In the genomic region with DNA sequence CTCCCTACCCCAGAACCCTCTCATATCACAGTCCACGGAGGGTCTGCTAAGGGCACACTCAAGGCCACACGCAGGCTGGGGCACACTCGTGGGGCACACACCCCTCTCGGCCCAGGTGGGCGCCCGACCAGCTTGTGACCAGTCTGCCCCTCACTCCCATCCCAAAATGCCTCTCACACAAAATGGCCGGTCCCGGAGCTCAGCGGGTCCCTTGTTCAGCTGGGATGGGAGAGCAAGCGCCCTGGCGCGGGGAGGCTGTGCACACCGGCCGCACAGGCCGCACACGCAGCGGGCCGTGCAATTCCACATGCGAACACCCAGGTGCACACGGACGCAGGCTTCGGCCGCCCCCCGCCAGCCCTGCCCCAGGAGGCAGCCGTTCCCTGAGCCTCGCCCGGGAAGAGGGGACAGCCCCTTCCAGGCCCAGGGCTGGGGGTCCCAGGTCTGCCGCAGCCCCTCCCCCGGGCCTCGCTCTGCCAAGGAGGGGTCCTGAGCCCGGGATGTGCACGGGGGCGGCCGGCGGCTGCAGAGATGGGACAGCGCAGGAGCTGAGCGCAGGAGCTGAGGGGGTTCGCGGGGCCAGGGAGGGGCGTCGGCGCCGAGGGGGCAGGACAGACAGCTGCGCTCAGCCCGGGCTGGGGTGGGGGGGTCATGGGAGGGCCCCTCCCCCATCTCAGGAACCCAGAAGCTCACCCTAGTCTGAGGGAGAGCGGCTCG, we compare ENCODE assay signal across 17 cellular contexts. TPM values are rescaled to one million over a fixed set of nuclear protein-coding genes. Genes with fewer than 3 reads are reported as not detected.
DNase-seq lines count a peak whose midpoint lies in the region; ATAC-seq and TF ChIP-seq lines count a peak whose summit lies in the region.
"Had no signal": no experiment of that assay in that cellular context is flagged by ENCODE, and none has a peak within 500 bp of the region (broad histone marks: within the 10 kb centered on the region; RNA-seq: fewer than 3 reads in every experiment).

No MANE protein-coding gene starts in this region.

- TF ChIP-seq CTCF in CD8-positive, alpha-beta T cell (IDR thresholded peaks at IDR 0.05) = no peak
- TF ChIP-seq CTCF in endodermal cell (conservative IDR thresholded peaks at IDR 0.05) = no peak
- no peak for TF ChIP-seq CTCF in neural crest cell (conservative IDR thresholded peaks at IDR 0.05)

- H3K4me3 Mint-ChIP-seq in CD8-positive, alpha-beta T cell = peak overlapping the region; percentile 22
- H3K4me3 Mint-ChIP-seq in endodermal cell (peak overlapping the region; percentile 57), neural crest cell (peak overlapping the region; percentile 85)

- peaks cover 15% of the 10 kb centered on the region for H3K27me3 ChIP-seq in CD8-positive, alpha-beta T cell (ENCODE audit: insufficient read depth, low read length)
- H3K27me3 ChIP-seq in HUES48 (ENCODE audit: control insufficient read depth, insufficient read depth, low read length) (peaks cover 20% of the 10 kb centered on the region), endodermal cell (ENCODE audit: control insufficient read depth, insufficient read depth, low read length, poor library complexity, severe bottlenecking) (peaks cover 28% of the 10 kb centered on the region)

- no peak overlapping the region for H3K4me3 ChIP-seq in CD8-positive, alpha-beta T cell (ENCODE audit: low read depth, low read length)
- H3K4me3 ChIP-seq in HUES48 (ENCODE audit: low read depth, low read length) (peak overlapping the region; percentile 84), endodermal cell (ENCODE audit: low read length) (peak overlapping the region; percentile 74)
- H3K4me3 ChIP-seq: K562 had no signal

- H3K36me3 ChIP-seq in CD8-positive, alpha-beta T cell (ENCODE audit: insufficient read depth, low read length) = no peaks in the 10 kb centered on the region
- no peaks in the 10 kb centered on the region for H3K36me3 ChIP-seq in HUES48 (ENCODE audit: control insufficient read depth, insufficient read depth, low read length)
- no peaks in the 10 kb centered on the region for H3K36me3 ChIP-seq in endodermal cell (ENCODE audit: control insufficient read depth, insufficient read depth, low read length)

- POLR2A ChIA-PET in CD8-positive, alpha-beta T cell (lab: Charles Lee) = no interaction called here

- no peak overlapping the region for H3K27ac ChIP-seq in CD8-positive, alpha-beta T cell (ENCODE audit: low read depth, low read length)
- H3K27ac ChIP-seq in HUES48 (ENCODE audit: low read depth, low read length) = no peak overlapping the region
- no peak overlapping the region for H3K27ac ChIP-seq in endodermal cell (ENCODE audit: low read depth, low read length)

- H3K9me3 Mint-ChIP-seq in CD8-positive, alpha-beta T cell = no peaks in the 10 kb centered on the region
- H3K9me3 Mint-ChIP-seq in endodermal cell (no peaks in the 10 kb centered on the region), neural crest cell (no peaks in the 10 kb centered on the region)

- H3K27ac Mint-ChIP-seq in CD8-positive, alpha-beta T cell = no peak overlapping the region
- H3K27ac Mint-ChIP-seq in endodermal cell (no peak overlapping the region), neural crest cell (ENCODE audit: unreplicated experiment) (no peak overlapping the region)
- H3K27ac Mint-ChIP-seq: CD14-positive monocyte, naive B cell had no signal

- ATAC-seq in CD8-positive, alpha-beta T cell = no peak
- ATAC-seq in GM21423 (IDR thresholded peaks at IDR 0.05; ENCODE audit: unreplicated experiment) = no peak
- ATAC-seq in GM21723 (IDR thresholded peaks at IDR 0.05; ENCODE audit: unreplicated experiment) = no peak
- ATAC-seq: K562 had no signal

- 10 to 26% methylated on average over 16 to 46 of the region's 47 CpGs for WGBS in endodermal cell (ENCODE audit: insufficient coverage in 1 of 2, insufficient read length in 1 of 2), 2 experiments

- DNase-seq in CD8-positive, alpha-beta T cell = no peak
- peak; percentile 73 for DNase-seq in endodermal cell
- DNase-seq in neural crest cell (ENCODE audit: low read depth, low spot score) = no peak
- DNase-seq in erythroblast (lab: John Stamatoyannopoulos, UW) = no peak
- DNase-seq: activated CD4-positive, CD25-positive, alpha-beta regulatory T cell treated with anti-CD3 and anti-CD28 coated beads, Interleukin-2, amount 50 U/mL, for 72 hours; activated naive CD4-positive, alpha-beta T cell; hippocampal formation; naive B cell; stimulated activated CD4-positive, alpha-beta T cell treated with anti-CD3 and anti-CD28 coated beads, Interleukin-15, amount 100 ng/mL, for 24 hours; T-helper 1 cell had no signal

- no peak for TF ChIP-seq POLR2A in erythroblast (IDR thresholded peaks at IDR 0.05; ENCODE audit: low read length)

- H3K27me3 Mint-ChIP-seq in CD8-positive, alpha-beta T cell (ENCODE audit: low read depth) = peaks cover 26% of the 10 kb centered on the region
- H3K27me3 Mint-ChIP-seq in endodermal cell (ENCODE audit: insufficient read depth) (peaks cover 32% of the 10 kb centered on the region), neural crest cell (ENCODE audit: low read depth) (peaks cover 21% of the 10 kb centered on the region)

- peaks cover 7% of the 10 kb centered on the region for H3K4me1 Mint-ChIP-seq in CD8-positive, alpha-beta T cell (ENCODE audit: low read depth)
- H3K4me1 Mint-ChIP-seq in endodermal cell = no peaks in the 10 kb centered on the region
- H3K4me1 Mint-ChIP-seq in neural crest cell = peaks cover 10% of the 10 kb centered on the region
- H3K4me1 Mint-ChIP-seq: CD14-positive monocyte had no signal

- H3K9ac ChIP-seq in HUES48 (ENCODE audit: low read depth, low read length) (peak overlapping the region; percentile 44; the same call in 1 of the 2 replicates), endodermal cell (ENCODE audit: extremely low read depth, low read length, poor library complexity, severe bottlenecking) (no peak overlapping the region)

- CTCF ChIA-PET in CD8-positive, alpha-beta T cell (lab: Charles Lee) = interaction anchor here (1.8 kb wide), 1 partner anchor 25 kb away, joined by 5 read pairs; no protein-coding TSS in a partner anchor

- no peaks in the 10 kb centered on the region for H3K9me3 ChIP-seq in CD8-positive, alpha-beta T cell (ENCODE audit: low read length)
- H3K9me3 ChIP-seq in HUES48 (ENCODE audit: control insufficient read depth, insufficient read depth, low read length) (no peaks in the 10 kb centered on the region), endodermal cell (ENCODE audit: control insufficient read depth, low read length) (no peaks in the 10 kb centered on the region)

- peaks cover 8% of the 10 kb centered on the region for H3K4me1 ChIP-seq in CD8-positive, alpha-beta T cell (ENCODE audit: insufficient read depth, low read length)
- peaks cover 11% of the 10 kb centered on the region; the same call in 1 of the 2 replicates for H3K4me1 ChIP-seq in HUES48 (ENCODE audit: control insufficient read depth, insufficient read depth, low read length)
- no peaks in the 10 kb centered on the region for H3K4me1 ChIP-seq in endodermal cell (ENCODE audit: control insufficient read depth, insufficient read depth, low read length)

- no peaks in the 10 kb centered on the region for H3K36me3 Mint-ChIP-seq in CD8-positive, alpha-beta T cell
- H3K36me3 Mint-ChIP-seq in endodermal cell (ENCODE audit: low read depth) = no peaks in the 10 kb centered on the region
- peaks cover 3% of the 10 kb centered on the region for H3K36me3 Mint-ChIP-seq in neural crest cell (ENCODE audit: low read depth)
- H3K36me3 Mint-ChIP-seq: CD14-positive monocyte, naive B cell had no signal

- intact Hi-C loops in CD8-positive, alpha-beta T cell (cut with DNase I, micrococcal nuclease) = no loop called here

RNA-seq across cellular contexts. Expression of a gene that starts 1.3 kb away (rescaled TPM):
- total RNA-seq in CD8-positive, alpha-beta T cell = not detected
- total RNA-seq in endodermal cell (10 to 100 TPM; 36.4 to 62.8 TPM), neural crest cell (143 and 157 TPM in 2 replicates)
- polyA plus RNA-seq in endodermal cell (2013, experiment 1 of 2) = 111 TPM
- polyA plus RNA-seq in endodermal cell (2013, experiment 2 of 2) = 96.8 TPM
- total RNA-seq: dermis microvascular lymphatic vessel endothelial cell, lower leg skin had no signal
- polyA plus RNA-seq: CD14-positive monocyte had no signal

RNA-seq across cellular contexts. Expression of a gene that starts 27.7 kb away (rescaled TPM):
- total RNA-seq in CD8-positive, alpha-beta T cell = under 1 TPM; 0.42 to 0.81 TPM
- total RNA-seq in endodermal cell (10 to 100 TPM; 12.1 to 22.6 TPM), neural crest cell (4.5 and 4.6 TPM in 2 replicates)
- polyA plus RNA-seq in endodermal cell (2013, experiment 1 of 2) = 24.7 TPM
- polyA plus RNA-seq in endodermal cell (2013, experiment 2 of 2) = 18.3 TPM
- polyA plus RNA-seq: CD14-positive monocyte had no signal

RNA-seq across cellular contexts. Expression of a gene that starts 49.4 kb away (rescaled TPM):
- 100 to 1,000 TPM; 284 to 287 TPM for total RNA-seq in CD8-positive, alpha-beta T cell
- total RNA-seq in endodermal cell = 100 to 1,000 TPM; 247 to 296 TPM
- polyA plus RNA-seq in endodermal cell (2013, experiment 1 of 2) = 318 TPM
- polyA plus RNA-seq in endodermal cell (2013, experiment 2 of 2) = 282 TPM
- 193 and 201 TPM in 2 replicates for total RNA-seq in neural crest cell

Comparison
In these comparisons a context has a peak if more than half of its experiments do, and no peak if none do; other contexts are left out.
1. H3K4me3 Mint-ChIP-seq: peak in every context shown above with its lines; median percentile 85 in neural crest cell; 57 in endodermal cell; 22 in CD8-positive, alpha-beta T cell.
2. RNA of a gene that starts 1.3 kb away (total RNA-seq): 143 to 157 TPM in neural crest cell and 36.4 to 62.8 TPM in endodermal cell; not detected in CD8-positive, alpha-beta T cell; every median in the first group is over 10 times any median in the second.